In genomic region chr17:4740025-4740351, GRCh38 we compare ENCODE assay signal across 9 cellular contexts. TPM values are rescaled to one million over a fixed set of nuclear protein-coding genes. Genes with fewer than 3 reads are reported as not detected.
A peak's percentile ranks its signal among the peaks of the same experiment; 100 is the strongest.
DNase-seq lines count a peak whose midpoint lies in the region; ATAC-seq and TF ChIP-seq lines count a peak whose summit lies in the region.
"Had no signal": no experiment of that assay in that cellular context is flagged by ENCODE, and none has a peak within 500 bp of the region (broad histone marks: within the 10 kb centered on the region; RNA-seq: fewer than 3 reads in every experiment).

No MANE protein-coding gene starts in this region.

- ATAC-seq in gastroesophageal sphincter (peak; percentile 21), left lobe of liver (no peak)

- H3K4me1 ChIP-seq in gastroesophageal sphincter (peaks cover 0 to 21% (median 2%) of the 10 kb centered on the region in 3 donors), sigmoid colon (peaks cover 0 to 17% (median 11%) of the 10 kb centered on the region in 4 donors)

- 3 to 17% methylated on average over 2 to 5 of the region's 13 CpGs for WGBS in gastroesophageal sphincter (ENCODE audit: low coverage in 1 of 2), 2 donors
- 3 to 15% methylated on average over 13 of the region's 13 CpGs for WGBS in sigmoid colon, 2 donors

- TF ChIP-seq POLR2A in gastroesophageal sphincter (IDR thresholded peaks at IDR 0.05) (no peak), sigmoid colon (IDR thresholded peaks at IDR 0.05) (no peak)

- DNase-seq in GM12864 (ENCODE audit: low read depth): no peak
- DNase-seq in WERI-Rb-1: no peak
- DNase-seq in sigmoid colon: no peak
- DNase-seq in epidermal melanocyte (ENCODE audit: insufficient read length, low spot score): no peak
- no peak for DNase-seq in DMS 273 (lab: John Stamatoyannopoulos, UW; ENCODE audit: unreplicated experiment)
- DNase-seq in left lobe of liver (ENCODE audit: low spot score): no peak
- no peak for DNase-seq in HK-2 (ENCODE audit: unreplicated experiment)
- DNase-seq: NCI-H187 had no signal

- peaks cover 16% of the 10 kb centered on the region for H3K27me3 ChIP-seq in WERI-Rb-1 (ENCODE audit: insufficient read depth, low read depth, severe bottlenecking)
- peaks cover 19% of the 10 kb centered on the region for H3K27me3 ChIP-seq in gastroesophageal sphincter
- H3K27me3 ChIP-seq in sigmoid colon: peaks cover 0 to 18% (median 10%) of the 10 kb centered on the region in 3 donors

- TF ChIP-seq CTCF in GM12864 (IDR thresholded peaks at IDR 0.05; ENCODE audit: low read depth, low read length, missing control alignments) (no peak), WERI-Rb-1 (IDR thresholded peaks at IDR 0.05; ENCODE audit: low read depth, low read length) (no peak), gastroesophageal sphincter (IDR thresholded peaks at IDR 0.05) (no peak), sigmoid colon (IDR thresholded peaks at IDR 0.05) (no peak)

- TF ChIP-seq EP300 in gastroesophageal sphincter (IDR thresholded peaks at IDR 0.05) (no peak), sigmoid colon (IDR thresholded peaks at IDR 0.05) (no peak)

- intact Hi-C loops in sigmoid colon (cut with DNase I): no loop called here

- H3K36me3 ChIP-seq in WERI-Rb-1: no peaks in the 10 kb centered on the region
- H3K36me3 ChIP-seq in gastroesophageal sphincter: peaks cover 0 to 1% of the 10 kb centered on the region in 2 donors
- no peaks in the 10 kb centered on the region for H3K36me3 ChIP-seq in sigmoid colon

- H3K4me3 ChIP-seq in GM12864 (ENCODE audit: low read depth, low read length): peak overlapping the region; percentile 69
- peak overlapping the region; percentile 68 for H3K4me3 ChIP-seq in WERI-Rb-1 (ENCODE audit: low read depth, low read length)
- H3K4me3 ChIP-seq in gastroesophageal sphincter: peak overlapping the region; percentile 76 to 89
- H3K4me3 ChIP-seq in sigmoid colon: peak overlapping the region; percentile 63 to 70 (median 67)

- no peak overlapping the region for H3K27ac ChIP-seq in WERI-Rb-1
- peak overlapping the region in 3 of 4 donors; percentile 75 to 80 (median 78) for H3K27ac ChIP-seq in gastroesophageal sphincter
- peak overlapping the region in 3 of 4 donors; percentile 60 to 68 (median 60) for H3K27ac ChIP-seq in sigmoid colon

- no peaks in the 10 kb centered on the region for H3K9me3 ChIP-seq in WERI-Rb-1 (ENCODE audit: severe bottlenecking)
- H3K9me3 ChIP-seq in gastroesophageal sphincter: no peaks in the 10 kb centered on the region
- no peaks in the 10 kb centered on the region for H3K9me3 ChIP-seq in sigmoid colon

RNA-seq across cellular contexts. Expression of gene CXCL16, which starts 0.3 kb away (rescaled TPM):
- total RNA-seq in gastroesophageal sphincter: 10 to 100 TPM in 2 of 4 donors, 1 to 10 TPM in 2; 5.3 to 11.6 (median 8.3) TPM
- 1 to 10 TPM; 4.6 to 6.8 (median 5.3) TPM for total RNA-seq in sigmoid colon
- polyA plus RNA-seq in sigmoid colon: 10 to 100 TPM; 21.6 to 32.8 (median 29.0) TPM
- total RNA-seq in left lobe of liver: 14.5 TPM

RNA-seq across cellular contexts. Expression of gene ZMYND15, which starts 0.4 kb away (rescaled TPM):
- total RNA-seq in gastroesophageal sphincter: 1 to 10 TPM in 1 of 4 donors, under 1 TPM in 2, not detected in 1; 0.31 to 1.2 (median 0.67) TPM
- total RNA-seq in sigmoid colon: under 1 TPM in 3 of 4 donors, not detected in 1; 0.36 to 0.55 (median 0.49) TPM
- polyA plus RNA-seq in sigmoid colon: 1 to 10 TPM in 2 of 3 donors, not detected in 1; 1.1 to 1.2 TPM
- 0.63 TPM for total RNA-seq in left lobe of liver

RNA-seq across cellular contexts. Expression of gene MED11, which starts 8.8 kb away (rescaled TPM):
- total RNA-seq in gastroesophageal sphincter: 10 to 100 TPM; 21.9 to 28.9 (median 22.7) TPM
- total RNA-seq in sigmoid colon: 10 to 100 TPM; 31.1 to 43.6 (median 38.3) TPM
- 10 to 100 TPM; 35.8 to 61.9 (median 47.4) TPM for polyA plus RNA-seq in sigmoid colon
- 13.3 TPM for total RNA-seq in left lobe of liver

RNA-seq across cellular contexts. Expression of gene ARRB2, which starts 29.6 kb away (rescaled TPM):
- total RNA-seq in gastroesophageal sphincter: 10 to 100 TPM; 18.7 to 33.6 (median 28.5) TPM
- total RNA-seq in sigmoid colon: 10 to 100 TPM; 22.1 to 35.7 (median 28.2) TPM
- 10 to 100 TPM; 38.4 to 51.7 (median 39.3) TPM for polyA plus RNA-seq in sigmoid colon
- 26.2 TPM for total RNA-seq in left lobe of liver

RNA-seq across cellular contexts. Expression of gene TM4SF5, which starts 31.7 kb away (rescaled TPM):
- not detected for total RNA-seq in gastroesophageal sphincter
- total RNA-seq in sigmoid colon: not detected
- polyA plus RNA-seq in sigmoid colon: 10 to 100 TPM in 2 of 3 donors, 1 to 10 TPM in 1; 7.8 to 19.2 (median 11.1) TPM
- total RNA-seq in left lobe of liver: 79.0 TPM
